Comparison of ENCODE assay signal across 17 cellular contexts in the genomic region with DNA sequence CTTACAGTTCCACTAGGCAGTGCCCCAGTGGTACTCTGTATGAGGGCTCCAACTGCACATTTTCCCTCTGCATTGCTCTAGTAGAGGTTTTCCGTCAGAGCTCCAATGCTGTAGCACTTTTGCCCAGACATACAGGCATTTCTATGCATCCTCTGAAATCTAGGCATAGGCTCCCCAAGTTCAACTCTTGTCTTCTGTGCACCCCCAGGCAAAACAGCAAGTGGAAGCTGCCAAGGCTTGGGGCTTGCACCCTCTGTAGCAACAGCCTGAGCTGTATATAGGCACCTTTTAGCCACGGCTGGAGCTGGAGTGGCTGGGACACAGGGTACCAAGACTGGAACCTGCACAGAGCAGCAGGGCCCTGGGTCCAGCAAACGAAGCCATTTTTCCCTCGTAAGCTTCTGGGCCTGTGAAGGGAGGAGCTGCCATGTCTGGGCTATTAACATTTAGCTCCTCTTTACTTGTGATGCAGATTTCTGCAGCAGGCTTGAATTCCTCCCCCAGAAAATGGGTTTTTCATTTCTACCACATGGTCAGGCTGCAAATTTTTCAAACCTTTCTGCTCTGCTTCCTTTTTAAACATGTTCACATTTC.
"Had no signal": no experiment of that assay in that cellular context is flagged by ENCODE, and none has a peak within 500 bp of the region (broad histone marks: within the 10 kb centered on the region; RNA-seq: fewer than 3 reads in every experiment).

No MANE protein-coding gene starts in this region.

- H3K27ac ChIP-seq: heart left ventricle, sigmoid colon had no signal

- H3K4me3 ChIP-seq: heart left ventricle, lung, mucosa of descending colon, sigmoid colon had no signal

- H3K27me3 ChIP-seq: heart left ventricle, sigmoid colon had no signal

- H3K27ac Mint-ChIP-seq: activated naive CD4-positive, alpha-beta T cell treated with anti-CD3 and anti-CD28 coated beads for 36 hours; activated T-helper 17 cell treated with anti-CD3 and anti-CD28 coated beads, Interleukin-2, amount 50 U/mL, for 72 hours; naive thymus-derived CD8-positive, alpha-beta T cell had no signal

- H3K4me1 ChIP-seq: heart left ventricle, sigmoid colon had no signal

- DNase-seq: activated CD4-positive, alpha-beta T cell treated with anti-CD3 and anti-CD28 coated beads, Interleukin-2, amount 50 U/mL, for 1 hour; activated naive CD4-positive, alpha-beta T cell treated with anti-CD3 and anti-CD28 coated beads for 36 hours; activated T-cell treated with anti-CD3 and anti-CD28 coated beads for 4 hours; foreskin melanocyte; heart left ventricle; left colon; mucosa of descending colon; sigmoid colon; stimulated activated CD4-positive, alpha-beta T cell treated with anti-CD3 and anti-CD28 coated beads, Interleukin-12 subunit alpha, Interleukin-12 subunit beta, amount 100 ng/mL, for 4 hours; stimulated activated naive CD8-positive, alpha-beta T cell treated with anti-CD3 and anti-CD28 coated beads, Interleukin-15, Interleukin-2, amounts not matched to agents 100 U/mL and 50 U/mL, for 24 hours; T-helper 2 cell had no signal

- H3K36me3 ChIP-seq: heart left ventricle, sigmoid colon had no signal

- H3K27me3 Mint-ChIP-seq: activated T-helper 17 cell treated with anti-CD3 and anti-CD28 coated beads, Interleukin-2, amount 50 U/mL, for 72 hours; naive thymus-derived CD8-positive, alpha-beta T cell had no signal

- H3K4me1 Mint-ChIP-seq: activated T-helper 17 cell treated with anti-CD3 and anti-CD28 coated beads, Interleukin-2, amount 50 U/mL, for 72 hours; naive thymus-derived CD8-positive, alpha-beta T cell had no signal

- FAIRE-seq: astrocyte, colon, endothelial cell of umbilical vein had no signal

- H3K4me3 Mint-ChIP-seq: activated naive CD4-positive, alpha-beta T cell treated with anti-CD3 and anti-CD28 coated beads for 36 hours; activated T-helper 17 cell treated with anti-CD3 and anti-CD28 coated beads, Interleukin-2, amount 50 U/mL, for 72 hours; naive thymus-derived CD8-positive, alpha-beta T cell had no signal

- H3K9me3 ChIP-seq: sigmoid colon had no signal

- ATAC-seq: activated T-helper 17 cell treated with anti-CD3 and anti-CD28 coated beads, Interleukin-2, amount 50 U/mL, for 72 hours; heart left ventricle; left colon; mucosa of descending colon; naive thymus-derived CD8-positive, alpha-beta T cell; stimulated activated naive CD8-positive, alpha-beta T cell treated with anti-CD3 and anti-CD28 coated beads, Interleukin-15, Interleukin-2, amounts not matched to agents 100 U/mL and 50 U/mL, for 24 hours had no signal

- H3K36me3 Mint-ChIP-seq: naive thymus-derived CD8-positive, alpha-beta T cell had no signal
